Comparison of ENCODE assay signal across 8 cellular contexts in the genomic region with DNA sequence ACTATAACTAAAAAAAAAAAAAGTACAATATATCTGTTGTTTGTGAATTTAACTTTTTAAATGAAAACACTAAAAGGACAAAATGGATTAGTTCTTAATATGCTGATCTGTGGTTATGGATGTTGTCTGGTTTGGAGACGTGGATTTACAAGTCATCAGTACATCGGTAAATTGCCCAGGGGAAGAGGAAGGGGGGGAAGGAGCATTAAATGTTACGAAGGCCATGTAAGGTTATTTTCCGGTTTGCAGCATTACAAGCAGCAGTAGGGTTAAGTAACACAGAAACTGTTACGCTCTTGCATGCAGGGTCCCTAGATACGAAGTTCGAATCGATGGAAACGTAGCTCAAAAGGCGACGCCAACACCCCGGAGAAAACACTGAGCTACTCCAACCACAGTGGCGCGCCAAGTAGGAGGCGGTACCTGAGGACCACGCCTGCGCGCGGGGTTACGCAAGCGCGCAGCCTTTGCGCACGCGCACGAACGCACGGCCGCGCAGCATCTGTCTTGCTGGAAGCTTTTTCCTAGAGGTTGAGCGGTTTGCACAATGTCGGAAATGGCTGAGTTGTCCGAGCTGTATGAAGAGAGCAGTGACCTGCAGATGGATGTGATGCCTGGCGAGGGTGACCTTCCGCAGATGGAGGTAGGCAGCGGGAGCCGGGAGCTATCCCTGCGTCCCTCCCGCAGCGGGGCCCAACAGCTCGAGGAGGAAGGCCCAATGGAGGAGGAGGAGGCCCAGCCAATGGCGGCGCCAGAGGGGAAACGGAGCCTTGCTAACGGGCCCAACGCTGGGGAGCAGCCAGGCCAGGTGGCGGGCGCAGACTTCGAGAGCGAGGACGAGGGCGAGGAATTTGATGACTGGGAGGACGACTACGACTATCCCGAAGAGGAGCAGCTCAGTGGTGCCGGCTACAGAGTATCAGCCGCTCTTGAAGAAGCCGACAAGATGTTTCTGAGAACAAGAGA. TPM values are rescaled to one million over a fixed set of nuclear protein-coding genes. Genes with fewer than 3 reads are reported as not detected.
DNase-seq lines count a peak whose midpoint lies in the region; ATAC-seq and TF ChIP-seq lines count a peak whose summit lies in the region.

A gene with protein sequence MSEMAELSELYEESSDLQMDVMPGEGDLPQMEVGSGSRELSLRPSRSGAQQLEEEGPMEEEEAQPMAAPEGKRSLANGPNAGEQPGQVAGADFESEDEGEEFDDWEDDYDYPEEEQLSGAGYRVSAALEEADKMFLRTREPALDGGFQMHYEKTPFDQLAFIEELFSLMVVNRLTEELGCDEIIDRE (plus strand): TSS at position 505 of the 966 bp plus-strand sequence. CDS start 43 bp downstream, at position 548.

- peak within 1 kb of the TSS; percentile 97 to 98 for H3K27ac Mint-ChIP-seq in T-cell

- peak within 1 kb of the TSS; percentile 88 for H3K27ac ChIP-seq in adipose tissue (ENCODE audit: low read depth, low read length)
- peak within 1 kb of the TSS; percentile 51 to 96 (median 90) for H3K27ac ChIP-seq in heart left ventricle
- H3K27ac ChIP-seq in upper lobe of left lung: peak within 1 kb of the TSS; percentile 75 to 92 (median 90)

- peaks cover 12 to 14% of the 10 kb centered on the region in 2 donors for H3K27me3 Mint-ChIP-seq in T-cell

- peaks cover 20 to 31% (median 29%) of the 10 kb centered on the region in 3 donors for H3K4me1 Mint-ChIP-seq in T-cell

- TF ChIP-seq POLR2A in heart left ventricle (IDR thresholded peaks at IDR 0.05): peak in 1 of 2 donors; percentile 77
- peak in 3 of 4 donors; percentile 50 to 85 (median 80) for TF ChIP-seq POLR2A in upper lobe of left lung (IDR thresholded peaks at IDR 0.05)

- H3K36me3 ChIP-seq in heart left ventricle (peaks cover 0 to 9% (median 0%) of the 10 kb centered on the region in 9 donors), upper lobe of left lung (no peaks in the 10 kb centered on the region)

- peak in 1 of 4 donors; percentile 5 for TF ChIP-seq EP300 in upper lobe of left lung (IDR thresholded peaks at IDR 0.05)

- WGBS in adipose tissue, 3 donors: 0 to 1% (median 0%) methylated on average over 58 of the region's 58 CpGs
- 0 to 1% (median 0%) methylated on average over 37 to 58 of the region's 58 CpGs for WGBS in heart left ventricle, 4 donors
- 0 to 1% methylated on average over 22 to 58 of the region's 58 CpGs for WGBS in upper lobe of left lung, 2 donors

- H3K4me3 ChIP-seq in GM12875 (ENCODE audit: low read depth, low read length) (peak within 1 kb of the TSS; percentile 86), heart left ventricle (peak within 1 kb of the TSS; percentile 56 to 94 (median 74)), upper lobe of left lung (peak within 1 kb of the TSS; percentile 63 to 88 (median 70))

- POLR2A ChIA-PET in T-cell (lab: Charles Lee): interaction anchor here (0.5 to 1.5 kb wide), 12 partner anchors 16 to 1547 kb away, joined by 3 to 11 read pairs (median 4); partner anchors contain the start of genes CEP152 (in 1 of the 2), COPS2 (in 1 of the 2), GALK2 (in 1 of the 2) and USP8 (in 1 of the 2)

- no peak for TF ChIP-seq CTCF in GM12875 (IDR thresholded peaks at IDR 0.05; ENCODE audit: borderline replicate concordance, insufficient read depth, low read depth, low read length)
- peak in 2 of 12 donors; percentile 8 to 29 for TF ChIP-seq CTCF in heart left ventricle (IDR thresholded peaks at IDR 0.05)
- peak in 2 of 6 experiments; percentile 18 to 39 for TF ChIP-seq CTCF in upper lobe of left lung (IDR thresholded peaks at IDR 0.05)

- H3K9me3 ChIP-seq in heart left ventricle (no peaks in the 10 kb centered on the region), upper lobe of left lung (no peaks in the 10 kb centered on the region)

- intact Hi-C loops in heart left ventricle (cut with DNase I) (loop anchor here in 8 of 10 donors (2.0 to 10.0 kb wide), 8 partner anchors 84 to 1124 kb away; partner anchors contain the start of genes SHC4 (in 7 of the 8), FGF7 (in 2 of the 8) and COPS2 (in 1 of the 8)), posterior cingulate gyrus (cut with DNase I) (loop anchor here (2.0 to 10.0 kb wide), 3 partner anchors 84 to 277 kb away; partner anchors contain the start of genes COPS2, SECISBP2L and SHC4)

- peaks cover 0 to 2% (median 0%) of the 10 kb centered on the region in 3 donors for H3K9me3 Mint-ChIP-seq in T-cell

- H3K4me3 Mint-ChIP-seq in T-cell: peak within 1 kb of the TSS; percentile 96 to 99 (median 97)

- ATAC-seq in HG02798 (IDR thresholded peaks at IDR 0.05; ENCODE audit: poor library complexity, unreplicated experiment) (peak; percentile 98), T-cell (replicated peaks in 1 of 4) (peak; percentile 93 to 98 (median 95)), heart left ventricle (peak; percentile 99 to 100 (median 100)), upper lobe of left lung (ENCODE audit: low FRiP score in 2 of 2) (peak; percentile 99)

- H3K27me3 ChIP-seq in heart left ventricle (no peaks in the 10 kb centered on the region), upper lobe of left lung (no peaks in the 10 kb centered on the region)

- H3K36me3 Mint-ChIP-seq in T-cell: peaks cover 8% of the 10 kb centered on the region

- peaks cover 0 to 25% (median 16%) of the 10 kb centered on the region in 12 donors for H3K4me1 ChIP-seq in heart left ventricle
- H3K4me1 ChIP-seq in upper lobe of left lung: peaks cover 9 to 20% (median 16%) of the 10 kb centered on the region in 4 donors

- CTCF ChIA-PET in T-cell (lab: Charles Lee): interaction anchor here (0.6 to 2.3 kb wide), 17 partner anchors 11 to 1760 kb away, joined by 3 to 34 read pairs (median 4); partner anchors contain the start of genes CEP152 (in 1 of the 2), COPS2 (in 1 of the 2) and GALK2 (in 1 of the 2)

- DNase-seq in NCI-H1436 (lab: John Stamatoyannopoulos, UW) (peak; percentile 89), T-cell (peak; percentile 82 to 94 (median 90)), heart left ventricle (peak; percentile 91 to 96 (median 93)), posterior cingulate gyrus (peak; percentile 87 to 98 (median 90)), upper lobe of left lung (peak; percentile 93 to 99)

RNA-seq across cellular contexts. Expression of the gene that starts here (rescaled TPM):
- total RNA-seq in T-cell (10 to 100 TPM; 43.4 to 82.0 (median 74.4) TPM), heart left ventricle (100 to 1,000 TPM; 169 to 393 (median 224) TPM), upper lobe of left lung (100 to 1,000 TPM in 4 of 6 donors, 10 to 100 TPM in 2; 56.6 to 147 (median 109) TPM)
- polyA plus RNA-seq in adipose tissue (100 to 1,000 TPM in 2 of 3 donors, 10 to 100 TPM in 1; 47.5 to 265 (median 101) TPM), heart left ventricle (100 to 1,000 TPM; 161 to 198 TPM)

Comparison
In these comparisons a context has a peak if more than half of its experiments do, and no peak if none do; other contexts are left out.
1. Peak in every context shown above with its lines: DNase-seq, ATAC-seq, H3K4me3 ChIP-seq and H3K27ac ChIP-seq.